22 cellular contexts compared by ENCODE assay signal in the genomic region with DNA sequence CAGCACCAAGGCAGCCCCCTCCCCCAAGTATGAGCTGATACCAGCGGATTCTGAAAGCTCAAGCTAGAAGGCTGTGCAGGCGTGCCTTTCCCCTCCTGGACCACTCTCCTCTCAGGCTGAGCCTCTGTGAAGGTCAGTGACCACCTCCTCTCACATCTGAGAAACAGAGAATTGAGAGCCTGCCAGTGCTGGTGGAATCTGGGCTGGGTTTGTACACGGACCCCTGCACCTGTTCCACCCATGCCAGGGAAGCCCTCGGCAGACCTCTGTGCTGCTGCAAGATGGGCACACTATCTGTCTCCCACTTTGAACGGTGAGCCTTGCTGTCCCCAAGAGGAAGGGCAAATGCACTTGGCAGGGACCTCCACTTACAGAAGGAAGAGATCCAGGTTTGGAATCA. TPM values are rescaled to one million over a fixed set of nuclear protein-coding genes. Genes with fewer than 3 reads are reported as not detected.
"Had no signal": no experiment of that assay in that cellular context is flagged by ENCODE, and none has a peak within 500 bp of the region (broad histone marks: within the 10 kb centered on the region; RNA-seq: fewer than 3 reads in every experiment).

No MANE protein-coding gene starts in this region.

- H3K36me3 ChIP-seq: SJSA1 had no signal

- H3K9ac ChIP-seq: KMS-11 had no signal

- DNase-seq: Kasumi-1, MM.1S, NCI-H1105, NCI-H1417, NCI-H1436 treated with DMSO at 0.1 percent for 48 hours, NCI-H1694, NCI-H187 treated with DMSO at 0.1 percent for 48 hours, NCI-H2029 treated with DMSO at 0.1 percent for 48 hours, NCI-H2171 treated with DMSO at 0.1 percent for 48 hours, NCI-H345, NCI-H446 treated with DMSO at 0.1 percent for 48 hours, NCI-H510A treated with DMSO at 0.1 percent for 48 hours, NCI-H526, NCI-H82, Right ventricle myocardium superior, RPMI8226, SIG-M5 had no signal

- H3K27ac ChIP-seq: HL-60, KMS-11, SJSA1, SK-N-MC had no signal

- H3K4me2 ChIP-seq: KMS-11 had no signal

- H3K4me3 ChIP-seq: K562, SJSA1, SK-N-MC had no signal

- H3K4me1 ChIP-seq: SJSA1 had no signal

RNA-seq across cellular contexts. Expression of gene SDK2, which starts 54.7 kb away (rescaled TPM):
- polyA plus RNA-seq: K562 had no signal
